ENCODE assay signal across 9 cellular contexts in the genomic region with DNA sequence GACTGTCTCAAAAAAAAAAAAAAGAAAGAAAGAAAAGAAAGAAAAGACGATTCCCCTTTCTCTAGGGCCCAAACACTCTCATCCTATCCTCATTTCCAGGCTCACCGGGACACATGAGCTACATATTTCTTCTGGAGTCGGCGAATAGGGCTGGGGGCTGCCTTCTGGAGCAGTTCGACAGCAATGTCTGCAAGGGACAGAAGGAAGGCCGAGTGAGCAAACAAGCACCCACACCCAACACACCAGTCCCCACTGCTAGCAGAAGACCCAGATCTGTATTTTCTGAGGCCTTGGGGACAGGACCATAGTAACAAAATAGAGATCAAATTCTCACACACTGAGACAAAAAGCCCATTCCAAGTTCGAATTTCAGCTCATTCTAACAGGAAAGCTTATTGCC. TPM values are rescaled to one million over a fixed set of nuclear protein-coding genes. Genes with fewer than 3 reads are reported as not detected.
DNase-seq lines count a peak whose midpoint lies in the region; ATAC-seq and TF ChIP-seq lines count a peak whose summit lies in the region.
"Had no signal": no experiment of that assay in that cellular context is flagged by ENCODE, and none has a peak within 500 bp of the region (broad histone marks: within the 10 kb centered on the region; RNA-seq: fewer than 3 reads in every experiment).

No MANE protein-coding gene starts in this region.

- no peak for TF ChIP-seq CTCF in suprapubic skin (IDR thresholded peaks at IDR 0.05)

- peak overlapping the region; percentile 73 for H3K4me3 ChIP-seq in iPS-20b (ENCODE audit: low read length)
- H3K4me3 ChIP-seq in suprapubic skin: peak overlapping the region; percentile 85

- TF ChIP-seq EP300 in suprapubic skin (IDR thresholded peaks at IDR 0.05): no peak

- ATAC-seq in activated CD4-positive, alpha-beta T cell treated with anti-CD3 and anti-CD28 coated beads for 36 hours: no peak
- no peak for ATAC-seq in activated CD8-positive, alpha-beta T cell treated with anti-CD3 and anti-CD28 coated beads, Interleukin-2, amount 10 ng/mL, durations not matched to agents 7 days and 5 days
- ATAC-seq in HG03378 (IDR thresholded peaks at IDR 0.05; ENCODE audit: unreplicated experiment): no peak

- TF ChIP-seq POLR2A in suprapubic skin (IDR thresholded peaks at IDR 0.05): no peak

- H3K4me1 Mint-ChIP-seq in activated CD4-positive, alpha-beta T cell treated with anti-CD3 and anti-CD28 coated beads for 36 hours: peaks cover 42% of the 10 kb centered on the region
- peaks cover 50% of the 10 kb centered on the region for H3K4me1 Mint-ChIP-seq in activated CD8-positive, alpha-beta T cell treated with anti-CD3 and anti-CD28 coated beads, Interleukin-2, amount 10 ng/mL, durations not matched to agents 7 days and 5 days (ENCODE audit: low read depth)

- 78% methylated on average over 7 of the region's 7 CpGs for WGBS in suprapubic skin

- peaks cover 28% of the 10 kb centered on the region for H3K36me3 Mint-ChIP-seq in activated CD4-positive, alpha-beta T cell treated with anti-CD3 and anti-CD28 coated beads for 36 hours (ENCODE audit: low read depth)
- peaks cover 64% of the 10 kb centered on the region for H3K36me3 Mint-ChIP-seq in activated CD8-positive, alpha-beta T cell treated with anti-CD3 and anti-CD28 coated beads, Interleukin-2, amount 10 ng/mL, durations not matched to agents 7 days and 5 days (ENCODE audit: low read depth)

- no peaks in the 10 kb centered on the region for H3K9me3 Mint-ChIP-seq in activated CD4-positive, alpha-beta T cell treated with anti-CD3 and anti-CD28 coated beads for 36 hours (ENCODE audit: low read depth)
- no peaks in the 10 kb centered on the region for H3K9me3 Mint-ChIP-seq in activated CD8-positive, alpha-beta T cell treated with anti-CD3 and anti-CD28 coated beads, Interleukin-2, amount 10 ng/mL, durations not matched to agents 7 days and 5 days (ENCODE audit: insufficient read depth)

- H3K9ac ChIP-seq in iPS-20b (ENCODE audit: low read depth, low read length): no peak overlapping the region

- H3K27me3 ChIP-seq in iPS-20b (ENCODE audit: insufficient read depth, low read length) (no peaks in the 10 kb centered on the region), suprapubic skin (no peaks in the 10 kb centered on the region)

- H3K27ac ChIP-seq in iPS-20b (ENCODE audit: low read length) (no peak overlapping the region), suprapubic skin (no peak overlapping the region)

- CTCF ChIA-PET in activated CD4-positive, alpha-beta T cell treated with anti-CD3 and anti-CD28 coated beads for 36 hours (lab: Charles Lee): interaction anchor here (0.6 to 3.1 kb wide), 19 partner anchors 9 to 141 kb away, joined by 3 to 29 read pairs (median 5); a partner anchor contains a TSS
- CTCF ChIA-PET in activated CD8-positive, alpha-beta T cell treated with anti-CD3 and anti-CD28 coated beads, Interleukin-2, amount 10 ng/mL, durations not matched to agents 7 days and 5 days (lab: Charles Lee): interaction anchor here (1.0 to 2.7 kb wide), 12 partner anchors 11 to 120 kb away, joined by 3 to 23 read pairs (median 8); a partner anchor contains a TSS

- intact Hi-C loops in activated CD4-positive, alpha-beta T cell treated with anti-CD3 and anti-CD28 coated beads for 36 hours (cut with DNase I, micrococcal nuclease): loop anchor here (5.0 kb wide), 2 partner anchors 122 to 518 kb away; a partner anchor contains a TSS

- H3K4me3 Mint-ChIP-seq in activated CD4-positive, alpha-beta T cell treated with anti-CD3 and anti-CD28 coated beads for 36 hours: peak overlapping the region; percentile 86
- H3K4me3 Mint-ChIP-seq in activated CD8-positive, alpha-beta T cell treated with anti-CD3 and anti-CD28 coated beads, Interleukin-2, amount 10 ng/mL, durations not matched to agents 7 days and 5 days: peak overlapping the region; percentile 86

- no peak for DNase-seq in activated CD4-positive, alpha-beta T cell treated with anti-CD3 and anti-CD28 coated beads for 36 hours
- no peak for DNase-seq in activated CD4-positive, alpha-beta T cell treated with anti-CD3 and anti-CD28 coated beads for 1 hour
- no peak for DNase-seq in activated CD8-positive, alpha-beta T cell treated with anti-CD3 and anti-CD28 coated beads, Interleukin-2, amount 10 ng/mL, durations not matched to agents 7 days and 5 days
- peak in 1 of 2 donors; percentile 35 for DNase-seq in suprapubic skin (ENCODE audit: low spot score in 2 of 2)
- no peak for DNase-seq in NCI-H446 treated with DMSO at 0.1 percent for 48 hours (lab: John Stamatoyannopoulos, UW)
- DNase-seq in stimulated activated CD4-positive, alpha-beta T cell treated with anti-CD3 and anti-CD28 coated beads, Interleukin-12 subunit alpha, Interleukin-12 subunit beta, amount 100 ng/mL, for 4 hours: no peak
- DNase-seq: activated gamma-delta T cell treated with Interleukin-2 at 50 U/mL for 16 hours had no signal

- POLR2A ChIA-PET in activated CD4-positive, alpha-beta T cell treated with anti-CD3 and anti-CD28 coated beads for 36 hours (lab: Charles Lee): interaction anchor here (0.6 to 1.4 kb wide), 5 partner anchors 54 to 119 kb away, joined by 3 to 5 read pairs (median 4); a partner anchor contains a TSS
- POLR2A ChIA-PET in activated CD8-positive, alpha-beta T cell treated with anti-CD3 and anti-CD28 coated beads, Interleukin-2, amount 10 ng/mL, durations not matched to agents 7 days and 5 days (lab: Charles Lee): interaction anchor here (0.8 to 3.9 kb wide), 10 partner anchors 10 to 104 kb away, joined by 3 to 49 read pairs (median 11); a partner anchor contains a TSS

- H3K4me1 ChIP-seq in iPS-20b (ENCODE audit: insufficient read depth, low read length) (peaks cover 7% of the 10 kb centered on the region; the same call in 1 of the 2 replicates), suprapubic skin (peaks cover 50% of the 10 kb centered on the region)

- peaks cover 23% of the 10 kb centered on the region for H3K36me3 ChIP-seq in iPS-20b (ENCODE audit: insufficient read depth, low read depth, low read length)
- H3K36me3 ChIP-seq in suprapubic skin: peaks cover 44% of the 10 kb centered on the region

- no peaks in the 10 kb centered on the region for H3K27me3 Mint-ChIP-seq in activated CD4-positive, alpha-beta T cell treated with anti-CD3 and anti-CD28 coated beads for 36 hours
- no peaks in the 10 kb centered on the region for H3K27me3 Mint-ChIP-seq in activated CD8-positive, alpha-beta T cell treated with anti-CD3 and anti-CD28 coated beads, Interleukin-2, amount 10 ng/mL, durations not matched to agents 7 days and 5 days (ENCODE audit: low read depth)

- peak overlapping the region; percentile 65 for H3K27ac Mint-ChIP-seq in activated CD4-positive, alpha-beta T cell treated with anti-CD3 and anti-CD28 coated beads for 36 hours
- H3K27ac Mint-ChIP-seq in activated CD8-positive, alpha-beta T cell treated with anti-CD3 and anti-CD28 coated beads, Interleukin-2, amount 10 ng/mL, durations not matched to agents 7 days and 5 days: peak overlapping the region; percentile 83

- H3K9me3 ChIP-seq in iPS-20b (ENCODE audit: insufficient read depth, low read depth, low read length) (no peaks in the 10 kb centered on the region), suprapubic skin (no peaks in the 10 kb centered on the region)

RNA-seq across cellular contexts. Expression of a gene that starts 1.2 kb away (rescaled TPM):
- total RNA-seq in activated CD4-positive, alpha-beta T cell treated with anti-CD3 and anti-CD28 coated beads for 36 hours: 10 to 100 TPM; 38.7 to 41.4 TPM
- 10 to 100 TPM; 75.1 to 81.4 TPM for total RNA-seq in activated CD8-positive, alpha-beta T cell treated with anti-CD3 and anti-CD28 coated beads, Interleukin-2, amount 10 ng/mL, durations not matched to agents 7 days and 5 days
- total RNA-seq in suprapubic skin: 10 to 100 TPM; 44.9 to 70.3 (median 53.0) TPM

RNA-seq across cellular contexts. Expression of a gene that starts 2.6 kb away (rescaled TPM):
- 10 to 100 TPM; 58.8 to 70.1 TPM for total RNA-seq in activated CD4-positive, alpha-beta T cell treated with anti-CD3 and anti-CD28 coated beads for 36 hours
- total RNA-seq in activated CD8-positive, alpha-beta T cell treated with anti-CD3 and anti-CD28 coated beads, Interleukin-2, amount 10 ng/mL, durations not matched to agents 7 days and 5 days: 100 to 1,000 TPM; 104 to 111 TPM
- 100 to 1,000 TPM in 2 of 4 donors, 10 to 100 TPM in 2; 61.0 to 106 (median 91.9) TPM for total RNA-seq in suprapubic skin

RNA-seq across cellular contexts. Expression of a gene that starts 5.7 kb away (rescaled TPM):
- 1 to 10 TPM; 1.2 to 1.9 TPM for total RNA-seq in activated CD4-positive, alpha-beta T cell treated with anti-CD3 and anti-CD28 coated beads for 36 hours
- total RNA-seq in activated CD8-positive, alpha-beta T cell treated with anti-CD3 and anti-CD28 coated beads, Interleukin-2, amount 10 ng/mL, durations not matched to agents 7 days and 5 days: 1 to 10 TPM; 2.0 to 2.2 TPM
- total RNA-seq in suprapubic skin: 10 to 100 TPM in 1 of 4 donors, 1 to 10 TPM in 3; 2.4 to 12.6 (median 3.2) TPM

RNA-seq across cellular contexts. Expression of a gene that starts 14.9 kb away (rescaled TPM):
- total RNA-seq in activated CD4-positive, alpha-beta T cell treated with anti-CD3 and anti-CD28 coated beads for 36 hours: 10 to 100 TPM; 20.7 to 23.8 TPM
- total RNA-seq in activated CD8-positive, alpha-beta T cell treated with anti-CD3 and anti-CD28 coated beads, Interleukin-2, amount 10 ng/mL, durations not matched to agents 7 days and 5 days: 10 to 100 TPM; 19.1 to 23.1 TPM
- total RNA-seq in suprapubic skin: 10 to 100 TPM; 15.7 to 19.2 (median 18.3) TPM

RNA-seq across cellular contexts. Expression of a gene that starts 31.1 kb away (rescaled TPM):
- total RNA-seq in activated CD4-positive, alpha-beta T cell treated with anti-CD3 and anti-CD28 coated beads for 36 hours: 10 to 100 TPM; 21.5 to 27.6 TPM
- total RNA-seq in activated CD8-positive, alpha-beta T cell treated with anti-CD3 and anti-CD28 coated beads, Interleukin-2, amount 10 ng/mL, durations not matched to agents 7 days and 5 days: 10 to 100 TPM; 57.0 to 59.5 TPM
- 10 to 100 TPM; 48.1 to 84.7 (median 64.4) TPM for total RNA-seq in suprapubic skin
